Comparison of ENCODE assay signal across 1 cellular context in the genomic region with DNA sequence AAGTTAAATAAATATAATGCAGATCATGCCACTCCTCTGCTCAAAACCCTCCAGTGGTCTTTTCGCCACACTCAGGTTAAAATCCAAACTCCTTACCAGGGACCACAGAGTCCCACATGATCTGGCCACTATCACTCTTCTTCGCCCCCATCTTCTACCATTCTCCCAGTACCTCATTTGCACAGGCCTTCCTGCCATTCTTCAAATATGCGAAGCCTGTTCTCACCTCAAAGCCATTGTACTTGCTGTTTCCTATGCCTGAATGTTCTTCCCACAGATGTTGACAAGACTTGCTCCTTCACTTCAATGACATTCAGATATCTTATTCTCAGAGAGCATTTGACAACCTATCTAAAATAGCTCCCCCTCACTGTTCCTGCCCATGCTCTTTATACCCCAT.
TF ChIP-seq lines count a peak whose summit lies in the region.

No MANE protein-coding gene starts in this region.

TF ChIP-seq in K562, 482 proteins besides CTCF, POLR2A, EP300 and RAD21:
- TF ChIP-seq MNT (conservative IDR thresholded peaks at IDR 0.05) (no peak), SAP30 (IDR thresholded peaks at IDR 0.05; ENCODE audit: borderline replicate concordance, insufficient read depth, low read depth, low read length, poor library complexity, severe bottlenecking) (no peak), RFX1 (IDR thresholded peaks at IDR 0.05) (no peak), ZNF764 (CRISPR knock-in tag; IDR thresholded peaks at IDR 0.05; ENCODE audit: low read depth) (no peak), NR3C1 (CRISPR knock-in tag; IDR thresholded peaks at IDR 0.05) (no peak), KHSRP (IDR thresholded peaks at IDR 0.05) (no peak)
